Comparison of ENCODE assay signal across 1 cellular context in genomic region chr19:48770223-48770622, GRCh38.
TF ChIP-seq lines count a peak whose summit lies in the region.

No MANE protein-coding gene starts in this region.

TF ChIP-seq in GM23338, 12 proteins besides CTCF, POLR2A, EP300 and RAD21 (continued from another document):
- no peak for TF ChIP-seq ZNF462 (CRISPR knock-in tag; IDR thresholded peaks at IDR 0.05)
- TF ChIP-seq REST (IDR thresholded peaks at IDR 0.05; ENCODE audit: unreplicated experiment): no peak
- TF ChIP-seq EZH2phosphoT487 (IDR thresholded peaks at IDR 0.05; ENCODE audit: unreplicated experiment): no peak
- TF ChIP-seq CREB1 (CRISPR knock-in tag; IDR thresholded peaks at IDR 0.05; ENCODE audit: low read depth): no peak
- no peak for TF ChIP-seq EZH2 (IDR thresholded peaks at IDR 0.05; ENCODE audit: low read depth, unreplicated experiment)
- TF ChIP-seq ETS1 (IDR thresholded peaks at IDR 0.05): no peak
- TF ChIP-seq JUNB (IDR thresholded peaks at IDR 0.05; ENCODE audit: unreplicated experiment): no peak
